Comparison of ENCODE assay signal across 11 cellular contexts in the genomic region with DNA sequence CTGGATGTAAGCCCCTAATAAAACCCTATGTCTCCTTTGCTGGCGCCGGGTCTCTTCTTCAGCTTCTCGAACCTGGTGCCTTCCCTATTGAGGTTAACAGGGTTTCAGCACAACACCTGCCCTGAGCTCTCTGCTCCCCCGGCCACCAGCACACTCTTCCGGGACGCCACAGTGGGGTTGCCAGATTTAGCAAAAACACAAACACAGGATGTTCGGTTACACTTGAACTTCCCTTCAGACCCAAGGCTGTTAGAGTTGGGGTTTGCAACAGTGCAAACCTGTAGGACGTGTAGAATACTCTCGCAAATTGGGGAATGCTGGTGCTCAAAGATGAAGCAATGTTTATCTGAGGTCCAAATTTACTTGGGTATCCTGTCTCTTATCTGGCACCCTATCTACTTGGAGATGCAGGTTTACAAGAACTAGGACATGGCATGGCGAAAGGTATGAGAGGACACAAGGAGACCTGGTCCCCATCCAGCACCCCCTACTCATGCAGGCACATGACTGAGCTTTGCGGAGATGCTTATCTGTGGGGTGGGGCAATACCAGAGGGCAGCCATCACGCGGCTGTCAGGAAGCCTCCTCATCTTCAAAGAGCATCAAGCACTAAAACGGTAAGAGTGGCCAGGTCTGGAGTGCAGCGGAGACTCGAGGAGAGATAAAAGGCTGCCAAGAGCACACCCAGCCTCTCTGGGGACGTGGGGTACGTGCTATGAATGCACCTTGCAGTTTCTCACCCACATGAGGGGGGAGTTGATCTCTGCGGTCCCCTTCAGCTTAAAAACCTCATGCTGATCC. TPM values are rescaled to one million over a fixed set of nuclear protein-coding genes. Genes with fewer than 3 reads are reported as not detected.
DNase-seq lines count a peak whose midpoint lies in the region; ATAC-seq, FAIRE-seq and TF ChIP-seq lines count a peak whose summit lies in the region.
"Had no signal": no experiment of that assay in that cellular context is flagged by ENCODE, and none has a peak within 500 bp of the region (broad histone marks: within the 10 kb centered on the region; RNA-seq: fewer than 3 reads in every experiment).

No MANE protein-coding gene starts in this region.

- H2BK5ac ChIP-seq in H9 (ENCODE audit: insufficient read length, low read length), result no peak overlapping the region

- no peak overlapping the region for H4K8ac ChIP-seq in H9 (replicated peaks; ENCODE audit: insufficient read length, low read depth, low read length)

- peak in 1 of 2 experiments; percentile 53; a peak in 1 of 4 replicates for TF ChIP-seq EP300 in GM12878 (IDR thresholded peaks at IDR 0.05; ENCODE audit: borderline replicate concordance in 1 of 2, control insufficient read depth in 1 of 2, low read depth in 2 of 2, low read length in 2 of 2)

- H2BK20ac ChIP-seq in H9 (ENCODE audit: low read depth, low read length, poor library complexity, severe bottlenecking), result no peak overlapping the region

- no peak overlapping the region for H3K23ac ChIP-seq in H9 (ENCODE audit: insufficient read length, low read depth, low read length)

- H3K9me3 ChIP-seq in OCI-LY1 (ENCODE audit: low read length) (no peaks in the 10 kb centered on the region), GM12878 (replicated peaks; ENCODE audit: control insufficient read depth, insufficient read depth, low read length) (no peaks in the 10 kb centered on the region), H9 (ENCODE audit: control insufficient read depth, low read depth, low read length) (no peaks in the 10 kb centered on the region)
- H3K9me3 ChIP-seq: SJSA1 had no signal

- CTCF ChIA-PET in GM12878 (lab: Yijun Ruan, JAX), result no interaction called here

- H2AK5ac ChIP-seq in H9 (ENCODE audit: insufficient read length, low read length), result no peak overlapping the region

- no peak for TF ChIP-seq RAD21 in GM12878 (IDR thresholded peaks at IDR 0.05; ENCODE audit: insufficient read depth, low read depth, low read length)

- H3K36me3 Mint-ChIP-seq in H9 (ENCODE audit: insufficient read depth in 1 of 3, low read depth in 3 of 3), result no peaks in the 10 kb centered on the region; a peak in 1 of 7 replicates

- H3F3A ChIP-seq in OCI-LY1 (ENCODE audit: insufficient read depth, low read length), result no peaks in the 10 kb centered on the region

- H3T11ph ChIP-seq in H9 (ENCODE audit: low read length), result no peak overlapping the region

- H4K5ac ChIP-seq in H9 (ENCODE audit: insufficient read length, low read depth, low read length), result no peak overlapping the region

- peak; percentile 78 for ATAC-seq in GM21825 (IDR thresholded peaks at IDR 0.05; ENCODE audit: unreplicated experiment)
- peak; percentile 64 for ATAC-seq in GM12878
- no peak for ATAC-seq in GM18858 (IDR thresholded peaks at IDR 0.05; ENCODE audit: unreplicated experiment)
- ATAC-seq: right cardiac atrium had no signal

- H3K36me3 ChIP-seq in OCI-LY1 (ENCODE audit: insufficient read depth, low read length) (no peaks in the 10 kb centered on the region), GM12878 (ENCODE audit: control insufficient read depth in 2 of 2, insufficient read depth in 2 of 2, low read length in 1 of 2) (no peaks in the 10 kb centered on the region)
- H3K36me3 ChIP-seq: SJSA1 had no signal

- intact Hi-C loops in GM12878 (cut with micrococcal nuclease; ENCODE audit: unreplicated experiment), result no loop called here

- no peak overlapping the region for H2BK15ac ChIP-seq in H9 (ENCODE audit: low read depth, low read length)

- H2BK120ac ChIP-seq in H9 (ENCODE audit: low read depth, low read length, poor library complexity, severe bottlenecking), result no peak overlapping the region

- H4K20me1 ChIP-seq in OCI-LY1 (ENCODE audit: insufficient read depth, low read length), result no peaks in the 10 kb centered on the region
- H4K20me1 ChIP-seq in GM12878 (ENCODE audit: control insufficient read depth, insufficient read depth), result no peaks in the 10 kb centered on the region
- H4K20me1 ChIP-seq in H9 (ENCODE audit: control insufficient read depth, insufficient read depth, insufficient read length), result no peaks in the 10 kb centered on the region

- in situ Hi-C loops in GM12878 (cut with MboI), result no loop called here
- in situ Hi-C loops in ACHN (cut with HindIII; ENCODE audit: low pct_ligation_motif_present, low pct_unique_long_range_greater_than_20kb, low sequenced_read_pairs), result no loop called here

- BruUV-seq in GM12878 (replicated peaks; lab: Mats Ljungman, UMichigan), result no TSS peak

- TF ChIP-seq CTCF in GM12865 (IDR thresholded peaks at IDR 0.05; ENCODE audit: insufficient read depth, low read depth, low read length, missing control alignments) (no peak), OCI-LY1 (IDR thresholded peaks at IDR 0.05; ENCODE audit: low read length) (no peak), GM12878 (IDR thresholded peaks at IDR 0.05 in 2 of 3, conservative IDR thresholded peaks at IDR 0.05 in 1 of 3; ENCODE audit: control insufficient read depth in 2 of 3, extremely low read depth in 1 of 3, insufficient read depth in 1 of 3, low read depth in 3 of 3, low read length in 3 of 3) (no peak), H9 (conservative IDR thresholded peaks at IDR 0.05) (no peak)

- RAD21 ChIA-PET in GM12878 (lab: Charles Lee; ENCODE audit: unreplicated experiment), result no interaction called here

- no peak overlapping the region for H3K14ac ChIP-seq in H9 (ENCODE audit: insufficient read depth, low read length)

- no peak overlapping the region for H2BK12ac ChIP-seq in H9 (ENCODE audit: insufficient read length, low read depth, low read length)

- H3K4me3 Mint-ChIP-seq in H9, result no peak overlapping the region

- no peaks in the 10 kb centered on the region for H3K23me2 ChIP-seq in H9 (ENCODE audit: insufficient read length, low read depth, low read length, poor library complexity, severe bottlenecking)

- no peak overlapping the region for H3K27ac Mint-ChIP-seq in H9

- no peak overlapping the region for H3K4me3 ChIP-seq in GM12865 (ENCODE audit: low read depth, low read length)
- peak overlapping the region; percentile 44 for H3K4me3 ChIP-seq in OCI-LY1 (ENCODE audit: low read depth, low read length, poor library complexity, severe bottlenecking)
- H3K4me3 ChIP-seq in GM12878, result no peak overlapping the region; the same call in 1 of the 2 replicates
- H3K4me3 ChIP-seq: SJSA1 had no signal

- H4K91ac ChIP-seq in H9 (ENCODE audit: insufficient read length, low read depth, low read length), result no peak overlapping the region

- SMC1A ChIA-PET in GM12878 (lab: Charles Lee; ENCODE audit: uncharacterized antibody, unreplicated experiment), result interaction anchor here (0.9 kb wide), 1 partner anchor 31 kb away, joined by 3 read pairs; no protein-coding TSS in a partner anchor

- no peaks in the 10 kb centered on the region for H3K9me2 ChIP-seq in OCI-LY1 (ENCODE audit: low read depth, low read length)

- H3K4me1 ChIP-seq in OCI-LY1 (ENCODE audit: insufficient read depth, low read length, severe bottlenecking), result peaks cover 70% of the 10 kb centered on the region
- H3K4me1 ChIP-seq in GM12878 (ENCODE audit: control insufficient read depth, insufficient read depth, low read length), result peaks cover 23% of the 10 kb centered on the region
- no peaks in the 10 kb centered on the region; the same call in none of the 2 replicates for H3K4me1 ChIP-seq in H9 (ENCODE audit: insufficient read depth, low read length)
- H3K4me1 ChIP-seq: SJSA1 had no signal

- H3K27me3 ChIP-seq in OCI-LY1 (ENCODE audit: insufficient read depth, low read length) (no peaks in the 10 kb centered on the region), GM12878 (replicated peaks in 1 of 2; ENCODE audit: control insufficient read depth in 2 of 2, insufficient read depth in 2 of 2, low read length in 1 of 2) (peaks cover 0 to 4% of the 10 kb centered on the region in 2 experiments; a peak in 1 of 4 replicates), H9 (ENCODE audit: insufficient read depth, low read length) (no peaks in the 10 kb centered on the region)

- peak overlapping the region; percentile 97 for H3K27ac ChIP-seq in OCI-LY1 (ENCODE audit: low read depth, low read length, poor library complexity, severe bottlenecking)
- peak overlapping the region; percentile 42 for H3K27ac ChIP-seq in GM12878 (ENCODE audit: control insufficient read depth, insufficient read depth)
- H3K27ac ChIP-seq in H9 (ENCODE audit: insufficient read length, low read depth, low read length), result no peak overlapping the region
- H3K27ac ChIP-seq: epithelial cell of prostate, SJSA1 had no signal

- H3K56ac ChIP-seq in H9 (ENCODE audit: insufficient read length, low read depth, low read length), result no peak overlapping the region

- H2AFZ ChIP-seq in OCI-LY1 (ENCODE audit: low read length), result no peak overlapping the region
- H2AFZ ChIP-seq in GM12878 (ENCODE audit: control insufficient read depth, low read depth, low read length), result peak overlapping the region; percentile 62
- H2AFZ ChIP-seq in H9 (ENCODE audit: low read length), result no peak overlapping the region

- H3K18ac ChIP-seq in H9 (ENCODE audit: insufficient read length, low read depth, low read length), result no peak overlapping the region

- H3K4me1 Mint-ChIP-seq in H9, result peaks cover 38 to 64% of the 10 kb centered on the region in 2 experiments

- no peaks in the 10 kb centered on the region for H3K9me3 Mint-ChIP-seq in H9

- POLR2A ChIA-PET in GM12878 (lab: Charles Lee), result no interaction called here

- H3K79me2 ChIP-seq in OCI-LY1 (ENCODE audit: insufficient read depth, low read length) (no peaks in the 10 kb centered on the region), GM12878 (ENCODE audit: control insufficient read depth, insufficient read depth, low read length) (no peaks in the 10 kb centered on the region), H9 (ENCODE audit: insufficient read depth, low read length) (no peaks in the 10 kb centered on the region)

- H3K79me1 ChIP-seq in H9 (ENCODE audit: insufficient read depth, low read depth, low read length, poor library complexity, severe bottlenecking), result no peaks in the 10 kb centered on the region

- TF ChIP-seq POLR2A in GM12878 (IDR thresholded peaks at IDR 0.05; ENCODE audit: low read depth, low read length) (no peak), H54 (IDR thresholded peaks at IDR 0.05; ENCODE audit: low read depth, low read length) (no peak)

- WGBS in GM12878 (ENCODE audit: insufficient coverage, insufficient replicate concordance, low lambda C conversion rate, missing lambda C conversion rate), result 8% methylated on average over 19 of the region's 19 CpGs
- no CpG with 5 or more reads among the region's 19 CpGs for WGBS in H9 (ENCODE audit: extremely low coverage, insufficient read length, low lambda C conversion rate)

- DNase-seq in GM12865 (ENCODE audit: low read depth) (peak; percentile 63), GM12878 (ENCODE audit: low read depth, low spot score) (peak; percentile 47), ACHN (no peak), H9 (no peak), H54 (ENCODE audit: insufficient read length, low spot score) (no peak)

- no peak overlapping the region for H3K4ac ChIP-seq in H9 (ENCODE audit: low read depth, low read length)

- H3K4me2 ChIP-seq in OCI-LY1 (ENCODE audit: low read length), result peak overlapping the region; percentile 68
- peak overlapping the region; percentile 95 for H3K4me2 ChIP-seq in GM12878 (ENCODE audit: control insufficient read depth, insufficient read depth)
- no peak overlapping the region for H3K4me2 ChIP-seq in H9 (ENCODE audit: insufficient read depth, insufficient read length, low read length)

- peak; percentile 77 for FAIRE-seq in GM12878 (lab: Jason Lieb, UNC)
- no peak for FAIRE-seq in H54 (lab: Jason Lieb, UNC)

- peak overlapping the region; percentile 51; the same call in 1 of the 2 replicates for H3K9ac ChIP-seq in OCI-LY1 (ENCODE audit: low read length)
- H3K9ac ChIP-seq in GM12878 (ENCODE audit: control insufficient read depth, insufficient read depth, low read length), result no peak overlapping the region
- H3K9ac ChIP-seq in H9 (ENCODE audit: extremely low read depth, insufficient read length, low read length), result no peak overlapping the region

- peaks cover 8% of the 10 kb centered on the region for H3K27me3 Mint-ChIP-seq in H9 (ENCODE audit: low read depth)

RNA-seq across cellular contexts. Expression of a gene that starts 52.8 kb away (rescaled TPM):
- total RNA-seq in GM12878 (2013; cell fraction: nucleolus; rRNA removed), result 0.04 TPM in 1 of 2 replicates, not detected in the other
- not detected in 2 replicates for total RNA-seq in GM12878 (2014; rRNA removed)
- total RNA-seq in GM12878 (2014; rRNA removed; fragmentation: Illumina TruSeq; extraction: Trizol), result not detected in 2 replicates
- total RNA-seq in GM12878 (2021), result 0.08 TPM in 1 of 2 replicates, not detected in the other
- not detected for polyA plus RNA-seq in GM12878 (2011; ENCODE audit: low read depth)
- 0.03 TPM in 1 of 2 replicates, not detected in the other for polyA plus RNA-seq in GM12878 (2011; rRNA removed)
- polyA plus RNA-seq in GM12878 (2011; cell fraction: cytosol; rRNA removed), result 0.01 and 0.02 TPM in 2 replicates
- 0.03 and 0.06 TPM in 2 replicates for polyA plus RNA-seq in GM12878 (2011; cell fraction: nucleus; rRNA removed)
- polyA plus RNA-seq in GM12878 (2012), result 0.04 TPM in 2 replicates
- not detected in 2 replicates for polyA plus RNA-seq in GM12878 (2014; fragmentation: Illumina TruSeq; extraction: Trizol)
- polyA plus RNA-seq in GM12878 (2014; fragmentation: Nextera tagmentation; extraction: Ambion mirVana), result not detected
- polyA plus RNA-seq in GM12878 (2014; rRNA removed), result not detected in 2 replicates
- under 1 TPM in 1 of 2 experiments, not detected in 1; 0.03 TPM for polyA plus RNA-seq in GM12878 (2016; fragmentation: Nextera tagmentation; extraction: Ambion mirVana)
- polyA minus RNA-seq in GM12878 (2011; rRNA and poly(A)+ RNA removed), result under 0.01 TPM in 2 replicates
- not detected in 2 replicates for polyA minus RNA-seq in GM12878 (2011; cell fraction: cytosol; rRNA and poly(A)+ RNA removed)
- polyA minus RNA-seq in GM12878 (2011; cell fraction: nucleus; rRNA and poly(A)+ RNA removed), result under 0.01 TPM in 1 of 2 replicates, not detected in the other
- 7.9 and 9.1 TPM in 2 replicates for total RNA-seq in H9 (2021)

Comparison
In these comparisons a context has a peak if more than half of its experiments do, and no peak if none do; other contexts are left out.
1. DNase-seq: peak in GM12865 (single experiment) and GM12878 (single experiment); none in ACHN (single experiment), H9 (single experiment) and H54 (single experiment).